In the genomic region with DNA sequence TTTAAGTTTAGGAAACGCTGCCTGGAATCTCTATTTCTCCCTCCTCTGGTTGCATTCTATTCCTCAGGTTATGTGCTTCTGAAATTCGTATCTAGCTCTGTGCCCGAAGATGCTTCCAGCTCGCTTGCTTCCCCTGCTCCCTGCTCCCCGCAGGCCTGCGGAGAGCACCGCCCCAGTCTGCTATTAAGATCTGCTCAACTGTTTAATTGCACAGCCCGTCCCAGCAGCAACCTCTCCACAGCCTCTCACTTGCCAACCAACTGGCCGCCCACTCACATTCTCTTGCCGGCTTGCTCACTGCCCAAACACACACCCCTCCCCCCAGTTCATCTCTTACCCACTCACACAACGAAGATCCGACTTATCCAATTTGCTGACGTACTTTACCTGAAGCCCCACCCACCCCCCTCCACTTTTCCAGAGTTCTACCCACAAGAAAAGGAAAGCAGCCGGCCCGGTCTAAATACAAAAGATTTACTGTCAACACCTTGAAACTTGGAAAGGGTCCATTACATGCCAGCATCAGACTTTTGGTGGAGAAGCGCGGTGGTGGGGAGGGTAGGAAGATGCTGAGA, we compare ENCODE assay signal across 8 cellular contexts.
DNase-seq lines count a peak whose midpoint lies in the region; ATAC-seq, FAIRE-seq and TF ChIP-seq lines count a peak whose summit lies in the region.

No MANE protein-coding gene starts in this region.

- H2AFZ ChIP-seq in Karpas-422 (ENCODE audit: low read length) (no peak overlapping the region), GM12878 (ENCODE audit: control insufficient read depth, low read depth, low read length) (no peak overlapping the region)

- peak overlapping the region; percentile 37; the same call in 1 of the 2 replicates for H3K4me3 ChIP-seq in AG04450 (ENCODE audit: low read depth, low read length)
- H3K4me3 ChIP-seq in Karpas-422 (ENCODE audit: low read length): peak overlapping the region; percentile 42; the same call in 1 of the 2 replicates
- H3K4me3 ChIP-seq in GM12878: no peak overlapping the region
- H3K4me3 ChIP-seq in stomach: peak overlapping the region in 2 of 4 donors; percentile 4 to 27

- RAD21 ChIA-PET in GM12878 (lab: Charles Lee; ENCODE audit: unreplicated experiment): interaction anchor here (5.6 kb wide), 1 partner anchor 12 kb away, joined by 55 read pairs; no protein-coding TSS in a partner anchor

- H3K4me1 ChIP-seq in Karpas-422 (ENCODE audit: low read length): peaks cover 81% of the 10 kb centered on the region
- peaks cover 57% of the 10 kb centered on the region for H3K4me1 ChIP-seq in GM12878 (ENCODE audit: control insufficient read depth, insufficient read depth, low read length)
- peaks cover 87 to 100% (median 94%) of the 10 kb centered on the region in 4 donors for H3K4me1 ChIP-seq in stomach

- TF ChIP-seq POLR2A in GM12878 (IDR thresholded peaks at IDR 0.05; ENCODE audit: low read depth, low read length): peak; percentile 46; the same call in 1 of the 2 replicates
- no peak for TF ChIP-seq POLR2A in stomach (IDR thresholded peaks at IDR 0.05)

- in situ Hi-C loops in GM12878 (cut with MboI): loop anchor here (5.0 kb wide), 1 partner anchor 141 kb away; no protein-coding TSS in a partner anchor

- no peak for TF ChIP-seq RAD21 in GM12878 (IDR thresholded peaks at IDR 0.05; ENCODE audit: insufficient read depth, low read depth, low read length)

- H3K36me3 ChIP-seq in Karpas-422 (ENCODE audit: insufficient read depth, low read length): peaks cover 27% of the 10 kb centered on the region; the same call in 1 of the 2 replicates
- peaks cover 18 to 39% of the 10 kb centered on the region in 2 experiments for H3K36me3 ChIP-seq in GM12878 (ENCODE audit: control insufficient read depth in 2 of 2, insufficient read depth in 2 of 2, low read length in 1 of 2)
- H3K36me3 ChIP-seq in stomach: peaks cover 0 to 48% (median 30%) of the 10 kb centered on the region in 4 donors

- H3K27me3 ChIP-seq in AG04450 (ENCODE audit: control insufficient read depth, insufficient read depth, low read length) (no peaks in the 10 kb centered on the region), Karpas-422 (ENCODE audit: low read length) (no peaks in the 10 kb centered on the region), GM12878 (replicated peaks in 1 of 2; ENCODE audit: control insufficient read depth in 2 of 2, insufficient read depth in 2 of 2, low read length in 1 of 2) (no peaks in the 10 kb centered on the region), stomach (no peaks in the 10 kb centered on the region)

- peak overlapping the region; percentile 50 for H3K4me2 ChIP-seq in Karpas-422 (ENCODE audit: low read depth, low read length, poor library complexity, severe bottlenecking)
- no peak overlapping the region for H3K4me2 ChIP-seq in GM12878 (ENCODE audit: control insufficient read depth, insufficient read depth)

- TSS peak; percentile 12 for BruUV-seq in GM12878 (replicated peaks; lab: Mats Ljungman, UMichigan)

- H4K20me1 ChIP-seq in Karpas-422 (ENCODE audit: insufficient read depth, low read depth, low read length) (no peaks in the 10 kb centered on the region), GM12878 (ENCODE audit: control insufficient read depth, insufficient read depth) (peaks cover 5% of the 10 kb centered on the region)

- POLR2A ChIA-PET in AG04450 (lab: Yijun Ruan, JAX) (interaction anchor here (0.8 to 2.0 kb wide), 3 partner anchors 12 to 22 kb away, joined by 3 to 7 read pairs (median 6); no protein-coding TSS in a partner anchor), GM12878 (lab: Charles Lee) (no interaction called here)

- no peaks in the 10 kb centered on the region for H3K9me2 ChIP-seq in Karpas-422 (replicated peaks; ENCODE audit: insufficient read depth, low read length)

- intact Hi-C loops in GM12878 (cut with micrococcal nuclease; ENCODE audit: unreplicated experiment): no loop called here
- intact Hi-C loops in stomach (cut with DNase I; ENCODE audit: low total_unique reads): no loop called here

- CTCF ChIA-PET in AG04450 (lab: Charles Lee) (no interaction called here), GM12878 (lab: Yijun Ruan, JAX) (no interaction called here)

- peak overlapping the region; percentile 94 for H3K27ac ChIP-seq in AG04450 (ENCODE audit: low read depth, low read length)
- H3K27ac ChIP-seq in Karpas-422 (ENCODE audit: low read length): peak overlapping the region; percentile 82
- no peak overlapping the region for H3K27ac ChIP-seq in GM12878 (ENCODE audit: control insufficient read depth, insufficient read depth)
- H3K27ac ChIP-seq in stomach: peak overlapping the region; percentile 51 to 85 (median 78)

- ATAC-seq in GM12878 (no peak), GM21529 (IDR thresholded peaks at IDR 0.05; ENCODE audit: unreplicated experiment) (no peak)

- 62% methylated on average over 17 of the region's 17 CpGs for WGBS in GM12878 (ENCODE audit: insufficient coverage, insufficient replicate concordance, low lambda C conversion rate, missing lambda C conversion rate)
- 12 to 27% (median 23%) methylated on average over 17 of the region's 17 CpGs for WGBS in stomach, 5 donors

- SMC1A ChIA-PET in GM12878 (lab: Charles Lee; ENCODE audit: uncharacterized antibody, unreplicated experiment): interaction anchor here (1.2 kb wide), 1 partner anchor 10 kb away, joined by 4 read pairs; no protein-coding TSS in a partner anchor

- no peak for TF ChIP-seq CTCF in AG04450 (IDR thresholded peaks at IDR 0.05; ENCODE audit: low read depth, low read length)
- no peak for TF ChIP-seq CTCF in GM12878 (IDR thresholded peaks at IDR 0.05 in 2 of 3, conservative IDR thresholded peaks at IDR 0.05 in 1 of 3; ENCODE audit: control insufficient read depth in 2 of 3, extremely low read depth in 1 of 3, insufficient read depth in 1 of 3, low read depth in 3 of 3, low read length in 3 of 3)
- TF ChIP-seq CTCF in stomach (IDR thresholded peaks at IDR 0.05): no peak

- TF ChIP-seq EP300 in GM12878 (IDR thresholded peaks at IDR 0.05; ENCODE audit: borderline replicate concordance in 1 of 2, control insufficient read depth in 1 of 2, low read depth in 2 of 2, low read length in 2 of 2) (no peak), stomach (IDR thresholded peaks at IDR 0.05) (no peak)

- no peak for FAIRE-seq in GM12878 (lab: Jason Lieb, UNC)

- H3K9ac ChIP-seq in Karpas-422 (ENCODE audit: low read length) (peak overlapping the region; percentile 48; the same call in 1 of the 2 replicates), GM12878 (ENCODE audit: control insufficient read depth, insufficient read depth, low read length) (no peak overlapping the region)

- H3K79me2 ChIP-seq in Karpas-422 (ENCODE audit: low read length) (peaks cover 92% of the 10 kb centered on the region), GM12878 (ENCODE audit: control insufficient read depth, insufficient read depth, low read length) (peaks cover 70% of the 10 kb centered on the region)

- DNase-seq in AG04450 (ENCODE audit: low read depth, low spot score) (peak; percentile 92), Karpas-422 (no peak), GM12878 (ENCODE audit: low read depth, low spot score) (no peak), kidney tubule cell (ENCODE audit: low spot score) (peak; percentile 96), stomach (peak; percentile 65), OCI-M2 (lab: John Stamatoyannopoulos, UW; ENCODE audit: unreplicated experiment) (no peak), CD1c-positive myeloid dendritic cell (ENCODE audit: extremely low spot score) (no peak)

- H3K9me3 ChIP-seq in AG04450 (ENCODE audit: control insufficient read depth, insufficient read depth, low read length) (no peaks in the 10 kb centered on the region), Karpas-422 (ENCODE audit: low read length) (no peaks in the 10 kb centered on the region), GM12878 (replicated peaks; ENCODE audit: control insufficient read depth, insufficient read depth, low read length) (peaks cover 3% of the 10 kb centered on the region; the same call in 1 of the 3 replicates), stomach (no peaks in the 10 kb centered on the region)

TF ChIP-seq in GM12878, 131 proteins besides CTCF, POLR2A, EP300 and RAD21:
- TF ChIP-seq NFXL1 (IDR thresholded peaks at IDR 0.05; ENCODE audit: borderline replicate concordance) (no peak), CBX5 (IDR thresholded peaks at IDR 0.05; ENCODE audit: low read depth) (no peak), NR2F1 (conservative IDR thresholded peaks at IDR 0.05) (no peak), HDAC2 (IDR thresholded peaks at IDR 0.05) (no peak), ZNF274 (IDR thresholded peaks at IDR 0.05; ENCODE audit: insufficient read depth, insufficient read length) (no peak), EGR1 (IDR thresholded peaks at IDR 0.05; ENCODE audit: borderline replicate concordance in 1 of 2, low read depth in 2 of 2, low read length in 2 of 2) (0 out of 3 replicates have a peak, but pooled peaks of 1 of the 2 experiments have one; percentile 39), PAX5 (IDR thresholded peaks at IDR 0.05; ENCODE audit: borderline replicate concordance, low read depth, low read length) (no peak)
- TF ChIP-seq, protein P1, sequence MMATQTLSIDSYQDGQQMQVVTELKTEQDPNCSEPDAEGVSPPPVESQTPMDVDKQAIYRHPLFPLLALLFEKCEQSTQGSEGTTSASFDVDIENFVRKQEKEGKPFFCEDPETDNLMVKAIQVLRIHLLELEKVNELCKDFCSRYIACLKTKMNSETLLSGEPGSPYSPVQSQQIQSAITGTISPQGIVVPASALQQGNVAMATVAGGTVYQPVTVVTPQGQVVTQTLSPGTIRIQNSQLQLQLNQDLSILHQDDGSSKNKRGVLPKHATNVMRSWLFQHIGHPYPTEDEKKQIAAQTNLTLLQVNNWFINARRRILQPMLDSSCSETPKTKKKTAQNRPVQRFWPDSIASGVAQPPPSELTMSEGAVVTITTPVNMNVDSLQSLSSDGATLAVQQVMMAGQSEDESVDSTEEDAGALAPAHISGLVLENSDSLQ (IDR thresholded peaks at IDR 0.05): no peak

Comparison
In these comparisons a context has a peak if more than half of its experiments do, and no peak if none do; other contexts are left out.
1. DNase-seq: peak in AG04450 (single experiment), kidney tubule cell (single experiment) and stomach (single experiment); none in Karpas-422 (single experiment), GM12878 (single experiment), OCI-M2 (single experiment) and CD1c-positive myeloid dendritic cell (single experiment).